24 cellular contexts compared by ENCODE assay signal in the genomic region with DNA sequence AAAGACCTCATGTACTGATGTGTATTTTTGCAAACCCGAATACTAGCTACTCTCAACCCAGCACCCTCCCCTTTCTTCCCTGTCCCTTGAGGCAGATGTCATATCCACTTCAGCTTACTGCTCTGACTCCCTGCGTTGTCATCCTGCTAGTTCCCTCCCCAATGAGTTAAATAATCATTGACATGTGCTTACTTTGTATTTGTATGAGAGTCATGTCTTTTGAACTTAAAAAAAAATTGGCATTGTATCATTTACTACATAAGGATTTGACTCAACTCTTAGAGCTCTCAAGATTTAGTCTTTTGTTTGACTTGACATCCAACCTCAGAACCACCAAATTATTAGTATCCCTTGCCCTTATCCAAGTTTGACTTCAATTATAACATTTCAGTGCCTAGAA.
"Had no signal": no experiment of that assay in that cellular context is flagged by ENCODE, and none has a peak within 500 bp of the region (broad histone marks: within the 10 kb centered on the region; RNA-seq: fewer than 3 reads in every experiment).

No MANE protein-coding gene starts in this region.

- DNase-seq: activated CD4-positive, alpha-beta T cell treated with anti-CD3 and anti-CD28 coated beads, Interleukin-2, amount 10 ng/mL, durations not matched to agents 24 days and 14 days; activated CD8-positive, alpha-beta T cell treated with anti-CD3 and anti-CD28 coated beads, Interleukin-2, amount 10 ng/mL, durations not matched to agents 7 days and 5 days; activated effector memory CD4-positive, alpha-beta T cell treated with anti-CD3 and anti-CD28 coated beads, Interleukin-2, amount 50 U/mL, for 16 hours; activated naive CD4-positive, alpha-beta T cell treated with anti-CD3 and anti-CD28 coated beads, Interleukin-2, amount 50 U/mL, for 16 hours; activated T-cell treated with anti-CD3 and anti-CD28 coated beads, Interleukin-2, amount 50 U/mL, for 24 hours; cerebellar nuclear complex; cortex of kidney; foreskin melanocyte; glutamatergic neuron; hypothalamus; kidney; left lung; midbrain; nephron progenitor cell; nucleus accumbens; posterior cingulate gyrus; retina; spleen; stimulated activated naive B cell treated with anti-CD40 and anti-IgM and Interleukin-4, amounts not matched to agents 10 μg/mL and 1 μg/mL and 100 μg/mL, for 72 hours; T-helper 1 cell; T-helper 9 cell; tibial artery had no signal

- H3K4me3 ChIP-seq: ascending aorta, breast epithelium, left lung, spleen, tibial artery had no signal

- H3K4me1 ChIP-seq: ascending aorta, breast epithelium, left lung had no signal

- H3K9me3 ChIP-seq: ascending aorta had no signal

- ATAC-seq: activated CD8-positive, alpha-beta T cell treated with anti-CD3 and anti-CD28 coated beads, Interleukin-2, amount 10 ng/mL, durations not matched to agents 7 days and 5 days; left lung; stimulated activated naive B cell treated with anti-CD40 and anti-IgM and Interleukin-4, amounts not matched to agents 10 μg/mL and 1 μg/mL and 100 μg/mL, for 72 hours had no signal

- H3K36me3 ChIP-seq: ascending aorta, breast epithelium, left lung, spleen, tibial artery had no signal

- H3K27ac ChIP-seq: ascending aorta, breast epithelium, left lung, spleen, tibial artery had no signal

- H3K27me3 ChIP-seq: ascending aorta, breast epithelium, left lung, spleen, tibial artery had no signal
